Comparison of ENCODE assay signal across 9 cellular contexts in the genomic region with DNA sequence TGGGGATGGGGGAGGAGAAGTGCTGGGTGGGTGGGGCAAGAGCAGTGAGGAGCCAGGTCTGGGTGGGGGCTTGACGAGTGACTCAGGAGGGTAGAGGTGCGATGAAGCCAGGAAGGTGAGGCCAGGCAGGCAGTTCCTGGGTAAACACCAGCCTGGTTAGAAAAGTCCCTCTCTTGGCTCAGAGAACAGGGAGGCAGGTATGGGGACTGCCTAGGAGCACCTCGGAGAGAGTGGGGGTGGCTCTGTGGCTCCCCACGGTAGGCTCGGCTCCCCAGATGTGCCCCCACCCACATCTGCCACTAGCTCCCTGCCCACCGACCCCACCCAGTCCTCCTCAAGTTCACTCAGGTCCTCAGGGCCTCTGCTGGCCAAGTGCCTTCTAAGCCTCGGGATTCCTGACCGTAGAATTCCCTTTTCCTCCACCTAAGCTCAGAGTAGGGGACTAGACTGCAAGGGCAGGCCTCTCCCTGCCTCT. TPM values are rescaled to one million over a fixed set of nuclear protein-coding genes. Genes with fewer than 3 reads are reported as not detected.
DNase-seq lines count a peak whose midpoint lies in the region; ATAC-seq, FAIRE-seq and TF ChIP-seq lines count a peak whose summit lies in the region.
"Had no signal": no experiment of that assay in that cellular context is flagged by ENCODE, and none has a peak within 500 bp of the region (broad histone marks: within the 10 kb centered on the region; RNA-seq: fewer than 3 reads in every experiment).

No MANE protein-coding gene starts in this region.

- H3K27me3 ChIP-seq in SJCRH30, result no peaks in the 10 kb centered on the region
- no peaks in the 10 kb centered on the region for H3K27me3 ChIP-seq in pancreas

- intact Hi-C loops in pancreas (cut with DNase I), result no loop called here

- peaks cover 72% of the 10 kb centered on the region for H3K4me1 ChIP-seq in SJCRH30
- H3K4me1 ChIP-seq in pancreas, result peaks cover 6 to 21% (median 7%) of the 10 kb centered on the region in 3 donors

- TF ChIP-seq CTCF in fibroblast of pulmonary artery (IDR thresholded peaks at IDR 0.05; ENCODE audit: low read length, missing control alignments), result no peak
- TF ChIP-seq CTCF in pancreas (IDR thresholded peaks at IDR 0.05), result no peak

- 8 to 15% methylated on average over 8 of the region's 8 CpGs for WGBS in pancreas, 2 donors

- DNase-seq in Caki2 (ENCODE audit: low read depth), result peak; percentile 54
- DNase-seq in SJCRH30, result no peak
- DNase-seq in fibroblast of pulmonary artery (ENCODE audit: low read depth), result no peak
- no peak for DNase-seq in pancreas
- no peak for DNase-seq in NCI-H1105 (lab: John Stamatoyannopoulos, UW)
- DNase-seq in T1000 (lab: John Stamatoyannopoulos, UW), result no peak
- no peak for DNase-seq in activated effector memory CD4-positive, alpha-beta T cell treated with anti-CD3 and anti-CD28 coated beads, Interleukin-2, amount 50 U/mL, for 16 hours
- no peak for DNase-seq in NCI-H1436 (lab: John Stamatoyannopoulos, UW)
- DNase-seq: activated gamma-delta T cell had no signal

- ATAC-seq in pancreas, result peak; percentile 14 to 36 (median 19)

- H3K4me3 ChIP-seq in SJCRH30 (peak overlapping the region; percentile 92), fibroblast of pulmonary artery (replicated peaks; ENCODE audit: low read depth, low read length) (peak overlapping the region; percentile 65), pancreas (peak overlapping the region; percentile 42 to 67 (median 65))

- H3K9me3 ChIP-seq in SJCRH30 (replicated peaks), result no peaks in the 10 kb centered on the region
- no peaks in the 10 kb centered on the region for H3K9me3 ChIP-seq in pancreas

- in situ Hi-C loops in Caki2 (cut with HindIII; ENCODE audit: low pct_unique_long_range_greater_than_20kb, low sequenced_read_pairs), result no loop called here

- FAIRE-seq in pancreas (lab: Jason Lieb, UNC), result no peak

- H3K27ac ChIP-seq in SJCRH30, result peak overlapping the region; percentile 73
- peak overlapping the region; percentile 11 to 76 (median 66) for H3K27ac ChIP-seq in pancreas

- H3K36me3 ChIP-seq in SJCRH30 (peaks cover 15% of the 10 kb centered on the region; the same call in 1 of the 2 replicates), pancreas (no peaks in the 10 kb centered on the region)

RNA-seq across cellular contexts. Expression of a gene that starts 1.2 kb away (rescaled TPM):
- total RNA-seq in Caki2 (2014; rRNA removed; shearing (Covaris generic); ENCODE audit: low replicate concordance), result 80.2 and 93.0 TPM in 2 replicates
- total RNA-seq in SJCRH30 (2014; rRNA removed; shearing (Covaris generic)), result 82.3 and 84.0 TPM in 2 replicates
- 100 to 1,000 TPM in 2 of 6 donors, 10 to 100 TPM in 4; 50.4 to 164 (median 63.9) TPM for total RNA-seq in pancreas
- polyA plus RNA-seq in pancreas, result 100 to 1,000 TPM in 1 of 2 donors, 10 to 100 TPM in 1; 53.9 to 123 TPM

RNA-seq across cellular contexts. Expression of a gene that starts 40.9 kb away (rescaled TPM):
- total RNA-seq in Caki2 (2014; rRNA removed; shearing (Covaris generic); ENCODE audit: low replicate concordance), result not detected in 2 replicates
- total RNA-seq in SJCRH30 (2014; rRNA removed; shearing (Covaris generic)), result not detected in 2 replicates
- over 10,000 TPM in 4 of 6 donors, 1,000 to 10,000 TPM in 2; 2,923 to 21,242 (median 14,470) TPM for total RNA-seq in pancreas
- over 10,000 TPM in 1 of 2 donors, 1,000 to 10,000 TPM in 1; 6,851 to 15,141 TPM for polyA plus RNA-seq in pancreas

Comparison
In these comparisons a context has a peak if more than half of its experiments do, and no peak if none do; other contexts are left out.
1. RNA of a gene that starts 40.9 kb away (total RNA-seq): 2,923 to 21,242 TPM in pancreas; not detected in Caki2 and not detected in SJCRH30; every median in the first group is over 1,000 times any median in the second.
2. Peak in every context shown above with its lines, with median percentiles within 50 percentile points of each other: H3K4me3 ChIP-seq.